Comparison of ENCODE assay signal across 8 cellular contexts in the genomic region with DNA sequence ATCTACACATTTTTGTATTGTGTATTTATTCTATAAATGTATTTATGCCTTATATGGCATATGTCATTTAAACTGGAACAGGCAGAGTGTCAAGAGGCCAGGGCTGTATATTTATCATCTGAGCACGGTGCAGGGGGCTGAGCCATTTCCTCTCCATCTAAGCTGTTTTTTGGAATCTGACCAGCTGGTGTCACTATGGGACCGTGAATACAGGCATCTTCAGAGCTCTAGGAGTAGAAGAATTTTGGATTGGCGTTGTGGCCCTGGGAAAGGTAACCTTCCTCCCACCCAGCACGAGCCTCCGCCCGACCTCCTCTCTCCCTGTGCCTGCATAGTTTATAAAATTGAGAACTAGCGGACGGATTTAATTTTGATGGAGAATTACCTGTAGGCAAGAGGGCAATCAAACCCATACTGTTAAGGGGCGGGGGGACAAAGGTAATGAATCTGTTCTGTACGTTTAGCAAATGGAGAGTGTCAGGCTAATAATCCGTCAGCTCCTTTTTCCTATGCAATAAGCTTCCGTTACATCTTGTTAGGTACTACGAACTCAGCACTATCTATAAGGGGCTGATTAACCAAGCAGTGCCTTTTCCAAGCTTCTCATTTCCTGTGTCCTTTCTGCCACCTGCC. TPM values are rescaled to one million over a fixed set of nuclear protein-coding genes. Genes with fewer than 3 reads are reported as not detected.
DNase-seq lines count a peak whose midpoint lies in the region; ATAC-seq and TF ChIP-seq lines count a peak whose summit lies in the region.

No MANE protein-coding gene starts in this region.

- H3K9me3 ChIP-seq in SJSA1 (replicated peaks): no peaks in the 10 kb centered on the region

- H3K27me3 ChIP-seq in SJSA1 (replicated peaks): no peaks in the 10 kb centered on the region

- no peaks in the 10 kb centered on the region for H3K4me1 ChIP-seq in SJSA1 (replicated peaks)

- no peaks in the 10 kb centered on the region for H3K36me3 ChIP-seq in SJSA1

- H3K4me3 ChIP-seq in LNCaP clone FGC (ENCODE audit: low read depth, low read length) (no peak overlapping the region), SJSA1 (no peak overlapping the region), astrocyte of the spinal cord (ENCODE audit: low read depth, low read length) (no peak overlapping the region)

- peak; percentile 68 for TF ChIP-seq CTCF in LNCaP clone FGC (IDR thresholded peaks at IDR 0.05; ENCODE audit: control insufficient read depth, extremely low read depth, insufficient read depth)
- peak; percentile 61 for TF ChIP-seq CTCF in astrocyte of the spinal cord (IDR thresholded peaks at IDR 0.05; ENCODE audit: low read depth, low read length)

- H3K27ac ChIP-seq in SJSA1: no peak overlapping the region

- DNase-seq in Daoy (ENCODE audit: low read depth): peak; percentile 75
- peak; percentile 32 for DNase-seq in LNCaP clone FGC (ENCODE audit: low read depth)
- peak; percentile 54 to 56 for DNase-seq in SJSA1 (ENCODE audit: low read depth in 1 of 2, low spot score in 2 of 2)
- DNase-seq in astrocyte of the spinal cord (ENCODE audit: low read depth, low spot score): peak; percentile 64
- peak; percentile 79 for DNase-seq in iPS-NIHi7 (ENCODE audit: extremely low spot score)
- DNase-seq in stimulated activated CD4-positive, alpha-beta T cell treated with anti-CD3 and anti-CD28 coated beads, Interleukin-2, amount 100 ng/mL, for 24 hours: peak; percentile 29 to 31
- DNase-seq in activated effector memory CD4-positive, alpha-beta T cell treated with Interleukin-2 at 50 U/mL for 16 hours: no peak

- in situ Hi-C loops in astrocyte of the spinal cord (cut with HindIII; ENCODE audit: low sequenced_read_pairs): no loop called here

- ATAC-seq in GM21723 (IDR thresholded peaks at IDR 0.05; ENCODE audit: unreplicated experiment): peak; percentile 83

RNA-seq across cellular contexts. Expression of a gene that starts 29.0 kb away (rescaled TPM):
- total RNA-seq in Daoy (2014; rRNA removed; shearing (Covaris generic)): 101 and 139 TPM in 2 replicates
- total RNA-seq in SJSA1 (2014; rRNA removed; shearing (Covaris generic)): 52.9 and 154 TPM in 2 replicates
